Comparison of ENCODE assay signal across 16 cellular contexts in the genomic region with DNA sequence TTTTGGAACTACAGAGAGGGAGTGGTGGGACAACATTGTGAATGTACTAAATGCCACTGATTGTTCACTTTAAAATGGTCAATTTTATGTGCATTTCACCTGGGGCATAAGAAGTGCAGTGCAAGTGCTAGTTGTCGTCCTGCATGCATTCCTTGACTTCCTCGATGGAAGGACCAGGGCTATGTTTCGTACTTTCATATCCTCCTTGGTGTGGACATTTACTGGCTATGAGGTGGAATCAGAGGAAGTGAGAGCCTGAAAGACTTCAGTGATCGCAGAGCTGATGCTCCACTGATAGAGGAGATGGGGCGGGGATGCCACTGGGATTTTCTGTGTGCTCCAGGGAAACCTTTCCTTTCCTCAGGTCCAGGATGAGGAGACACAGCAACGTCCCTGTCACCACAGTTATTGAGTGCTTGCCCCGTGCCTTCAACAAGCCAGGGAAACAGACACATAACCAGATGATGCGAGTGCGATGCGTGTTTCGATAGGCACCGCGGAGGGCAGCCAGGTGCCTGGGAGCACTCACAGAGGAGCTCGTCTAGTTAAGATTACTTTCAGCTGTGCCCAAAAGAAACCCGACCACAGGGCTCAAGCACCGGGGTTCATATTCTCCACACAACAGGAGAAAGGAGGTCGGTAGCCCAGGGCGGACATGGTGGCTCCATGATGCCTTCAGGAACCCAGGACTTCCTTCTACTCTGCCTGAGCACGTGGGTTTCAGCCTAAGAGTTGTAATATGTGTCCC.
"Had no signal": no experiment of that assay in that cellular context is flagged by ENCODE, and none has a peak within 500 bp of the region (broad histone marks: within the 10 kb centered on the region; RNA-seq: fewer than 3 reads in every experiment).

No MANE protein-coding gene starts in this region.

- H3K27me3 ChIP-seq: brain microvascular endothelial cell, right lobe of liver had no signal

- H3K27ac Mint-ChIP-seq: activated CD8-positive, alpha-beta T cell treated with anti-CD3 and anti-CD28 coated beads for 36 hours; activated naive CD8-positive, alpha-beta T cell; immature natural killer cell; natural killer cell had no signal

- H3K27ac ChIP-seq: brain microvascular endothelial cell, psoas muscle, right lobe of liver had no signal

- H3K4me3 Mint-ChIP-seq: activated CD8-positive, alpha-beta T cell treated with anti-CD3 and anti-CD28 coated beads for 36 hours; activated naive CD8-positive, alpha-beta T cell; immature natural killer cell; natural killer cell had no signal

- H3K4me3 ChIP-seq: psoas muscle, right lobe of liver had no signal

- H3K27me3 Mint-ChIP-seq: activated naive CD8-positive, alpha-beta T cell had no signal

- H3K4me1 Mint-ChIP-seq: immature natural killer cell, natural killer cell had no signal

- H3K9me3 ChIP-seq: psoas muscle, right lobe of liver had no signal

- H3K4me1 ChIP-seq: psoas muscle, right lobe of liver had no signal

- H3K9me3 Mint-ChIP-seq: activated CD8-positive, alpha-beta T cell treated with anti-CD3 and anti-CD28 coated beads for 36 hours; immature natural killer cell; natural killer cell had no signal

- ATAC-seq: activated CD8-positive, alpha-beta T cell treated with anti-CD3 and anti-CD28 coated beads for 36 hours; esophagus mucosa; left cardiac atrium; natural killer cell; psoas muscle; right lobe of liver had no signal

- H3K36me3 ChIP-seq: brain microvascular endothelial cell, right lobe of liver had no signal

- DNase-seq: activated CD4-positive, alpha-beta T cell treated with anti-CD3 and anti-CD28 coated beads for 1 hour; activated CD8-positive, alpha-beta T cell treated with anti-CD3 and anti-CD28 coated beads for 36 hours; brain microvascular endothelial cell; cerebellar nuclear complex; immature natural killer cell; left cardiac atrium; mammary epithelial cell; natural killer cell; nucleus accumbens; psoas muscle; right lobe of liver; stimulated activated CD4-positive, alpha-beta T cell treated with anti-CD3 and anti-CD28 coated beads, Interleukin-2, amount 100 ng/mL, for 24 hours; stimulated activated naive CD4-positive, alpha-beta T cell; SW 1271 had no signal

- H3K36me3 Mint-ChIP-seq: natural killer cell had no signal
